In the genomic region with DNA sequence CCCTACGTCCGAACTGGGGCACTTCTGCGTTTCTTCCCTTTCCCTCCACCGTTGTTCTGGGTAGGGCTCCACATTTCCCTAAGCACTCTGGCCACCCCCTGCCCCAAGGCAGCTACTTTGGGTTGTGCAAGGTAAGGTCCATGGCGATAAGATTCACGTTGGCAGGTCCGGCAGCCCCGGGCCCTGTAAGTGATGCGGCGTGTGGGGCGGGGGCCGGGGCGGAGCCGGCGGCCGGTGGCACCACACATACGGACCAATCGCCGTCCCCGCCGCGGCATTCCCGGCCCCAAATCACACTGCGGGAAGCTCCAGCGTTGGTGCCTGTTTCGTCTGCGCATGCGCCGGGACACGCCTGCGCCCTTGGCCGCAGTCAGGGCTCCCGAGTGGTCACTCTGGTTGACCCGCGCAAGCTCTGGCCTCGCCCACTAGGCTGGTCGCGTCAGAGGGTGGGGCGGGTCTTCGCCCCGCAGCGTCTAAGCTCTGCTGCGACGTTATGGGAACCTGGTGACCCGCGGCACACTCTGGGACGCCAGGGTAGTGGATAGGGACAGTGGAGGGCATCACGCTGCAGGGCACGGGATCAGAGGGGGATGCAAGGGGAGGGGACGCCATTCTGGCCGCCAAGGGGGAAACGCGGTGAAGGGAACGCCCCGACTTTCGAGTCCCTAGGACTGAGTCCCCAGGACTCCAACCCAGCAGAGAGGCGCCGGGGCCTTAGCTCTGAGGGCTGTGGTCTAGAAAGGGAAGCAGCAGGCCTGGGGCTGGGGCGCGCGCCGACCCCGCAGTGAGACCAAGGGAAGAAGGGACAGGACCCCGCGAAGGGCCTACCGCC, we compare ENCODE assay signal across 8 cellular contexts. TPM values are rescaled to one million over a fixed set of nuclear protein-coding genes. Genes with fewer than 3 reads are reported as not detected.
DNase-seq lines count a peak whose midpoint lies in the region; ATAC-seq and TF ChIP-seq lines count a peak whose summit lies in the region.

No MANE protein-coding gene starts in this region.

- peak overlapping the region in 1 of 2 experiments; percentile 99 for H3K14ac ChIP-seq in mesenchymal stem cell (ENCODE audit: low read length in 2 of 2)

- no peaks in the 10 kb centered on the region for H3K9me3 ChIP-seq in mesenchymal stem cell (ENCODE audit: control insufficient read depth, low read length)

- POLR2A ChIA-PET in activated CD4-positive, alpha-beta memory T cell treated with anti-CD3 and anti-CD28 coated beads for 36 hours (lab: Charles Lee), result interaction anchor here (0.8 to 4.2 kb wide), 10 partner anchors 11 to 152 kb away, joined by 3 to 26 read pairs (median 4); a partner anchor contains a TSS

- H3K79me1 ChIP-seq in mesenchymal stem cell (replicated peaks; ENCODE audit: low read length, poor library complexity, severe bottlenecking), result peaks cover 17% of the 10 kb centered on the region

- H3K9me3 Mint-ChIP-seq in activated CD4-positive, alpha-beta memory T cell treated with anti-CD3 and anti-CD28 coated beads for 36 hours, result no peaks in the 10 kb centered on the region
- H3K9me3 Mint-ChIP-seq in endothelial cell (ENCODE audit: unreplicated experiment), result no peaks in the 10 kb centered on the region
- H3K9me3 Mint-ChIP-seq in stimulated activated naive B cell treated with anti-CD40 and anti-IgM and Interleukin-4, amounts not matched to agents 10 μg/mL and 1 μg/mL and 100 μg/mL, for 72 hours, result peaks cover 4 to 5% of the 10 kb centered on the region in 2 donors

- peak overlapping the region; percentile 85 for H3K4me2 ChIP-seq in mesenchymal stem cell (ENCODE audit: low read length, poor library complexity, severe bottlenecking)

- peak overlapping the region; percentile 74 to 92 for H3K4me3 ChIP-seq in mesenchymal stem cell (ENCODE audit: insufficient read depth in 1 of 2, low read depth in 1 of 2, low read length in 2 of 2)

- peak; percentile 72 to 99 (median 96) for DNase-seq in C1 segment of cervical spinal cord (lab: John Stamatoyannopoulos, UW)
- DNase-seq in NCI-H345 treated with DMSO at 0.1 percent for 48 hours (lab: John Stamatoyannopoulos, UW; ENCODE audit: unreplicated experiment), result peak; percentile 76
- peak; percentile 77 for DNase-seq in activated CD4-positive, alpha-beta memory T cell treated with anti-CD3 and anti-CD28 coated beads for 36 hours
- peak; percentile 95 for DNase-seq in endothelial cell (ENCODE audit: low spot score)
- DNase-seq in mesenchymal stem cell, result peak; percentile 97
- peak; percentile 71 for DNase-seq in stimulated activated naive B cell treated with anti-CD40 and anti-IgM and Interleukin-4, amounts not matched to agents 10 μg/mL and 1 μg/mL and 100 μg/mL, for 72 hours

- H2AFZ ChIP-seq in mesenchymal stem cell (ENCODE audit: low read depth, low read length), result no peak overlapping the region

- H3K4me1 Mint-ChIP-seq in activated CD4-positive, alpha-beta memory T cell treated with anti-CD3 and anti-CD28 coated beads for 36 hours (ENCODE audit: low read depth), result peaks cover 10% of the 10 kb centered on the region
- H3K4me1 Mint-ChIP-seq in endothelial cell (ENCODE audit: unreplicated experiment), result peaks cover 16% of the 10 kb centered on the region
- peaks cover 10 to 21% of the 10 kb centered on the region in 2 donors for H3K4me1 Mint-ChIP-seq in stimulated activated naive B cell treated with anti-CD40 and anti-IgM and Interleukin-4, amounts not matched to agents 10 μg/mL and 1 μg/mL and 100 μg/mL, for 72 hours

- peak overlapping the region; percentile 51 to 90 for H3K23ac ChIP-seq in mesenchymal stem cell (ENCODE audit: low read length in 2 of 2)

- H3K27me3 ChIP-seq in mesenchymal stem cell (ENCODE audit: control insufficient read depth in 1 of 2, insufficient read depth in 1 of 2, low read length in 2 of 2), result no peaks in the 10 kb centered on the region

- H2BK12ac ChIP-seq in mesenchymal stem cell (ENCODE audit: low read length in 2 of 2), result peak overlapping the region; percentile 79 to 80

- intact Hi-C loops in activated CD4-positive, alpha-beta memory T cell treated with anti-CD3 and anti-CD28 coated beads for 36 hours (cut with micrococcal nuclease), result loop anchor here (2.0 to 5.0 kb wide), 2 partner anchors 22 to 152 kb away; a partner anchor contains a TSS

- peak overlapping the region; percentile 99 for H4K91ac ChIP-seq in mesenchymal stem cell (ENCODE audit: low read length)

- CTCF ChIA-PET in activated CD4-positive, alpha-beta memory T cell treated with anti-CD3 and anti-CD28 coated beads for 36 hours (lab: Charles Lee), result interaction anchor here (0.6 to 9.1 kb wide), 10 partner anchors 13 to 293 kb away, joined by 3 to 82 read pairs (median 4); a partner anchor contains a TSS

- no peak for TF ChIP-seq CTCF in endothelial cell (IDR thresholded peaks at IDR 0.05; ENCODE audit: unreplicated experiment)

- WGBS in mesenchymal stem cell, result 2% methylated on average over 65 of the region's 66 CpGs

- H3K18ac ChIP-seq in mesenchymal stem cell (ENCODE audit: low read depth in 1 of 2, low read length in 2 of 2), result peak overlapping the region; percentile 98 to 99

- peak overlapping the region; percentile 98 for H4K8ac ChIP-seq in mesenchymal stem cell (ENCODE audit: low read length)

- peak overlapping the region; percentile 97 for H3K9ac ChIP-seq in mesenchymal stem cell (ENCODE audit: low read length)

- peaks cover 30 to 34% of the 10 kb centered on the region in 2 experiments for H3K36me3 ChIP-seq in mesenchymal stem cell (ENCODE audit: control insufficient read depth in 1 of 2, insufficient read depth in 2 of 2, low read depth in 1 of 2, low read length in 2 of 2)

- H3K27ac ChIP-seq in mesenchymal stem cell (ENCODE audit: low read length, poor library complexity, severe bottlenecking), result peak overlapping the region; percentile 87

- ATAC-seq in GM19043 (IDR thresholded peaks at IDR 0.05; ENCODE audit: low read depth, unreplicated experiment) (peak; percentile 44), HG03354 (IDR thresholded peaks at IDR 0.05; ENCODE audit: poor library complexity, severe bottlenecking, unreplicated experiment) (peak; percentile 55)
- peak; percentile 60 to 61 for ATAC-seq in stimulated activated naive B cell treated with anti-CD40 and anti-IgM and Interleukin-4, amounts not matched to agents 10 μg/mL and 1 μg/mL and 100 μg/mL, for 72 hours (replicated peaks)

- peak overlapping the region; percentile 77 for H2BK5ac ChIP-seq in mesenchymal stem cell (ENCODE audit: low read depth, low read length, poor library complexity, severe bottlenecking)

- H3K4me3 Mint-ChIP-seq in activated CD4-positive, alpha-beta memory T cell treated with anti-CD3 and anti-CD28 coated beads for 36 hours, result peak overlapping the region; percentile 83
- H3K4me3 Mint-ChIP-seq in endothelial cell (ENCODE audit: unreplicated experiment), result peak overlapping the region; percentile 98
- H3K4me3 Mint-ChIP-seq in stimulated activated naive B cell treated with anti-CD40 and anti-IgM and Interleukin-4, amounts not matched to agents 10 μg/mL and 1 μg/mL and 100 μg/mL, for 72 hours, result peak overlapping the region; percentile 84 to 91

- H2BK15ac ChIP-seq in mesenchymal stem cell (ENCODE audit: low read depth, poor library complexity, severe bottlenecking), result peak overlapping the region; percentile 83

- peak overlapping the region; percentile 98 for H2BK120ac ChIP-seq in mesenchymal stem cell (ENCODE audit: low read depth, low read length)

- H3K27ac Mint-ChIP-seq in activated CD4-positive, alpha-beta memory T cell treated with anti-CD3 and anti-CD28 coated beads for 36 hours, result peak overlapping the region; percentile 62
- H3K27ac Mint-ChIP-seq in endothelial cell (ENCODE audit: unreplicated experiment), result peak overlapping the region; percentile 98
- H3K27ac Mint-ChIP-seq in stimulated activated naive B cell treated with anti-CD40 and anti-IgM and Interleukin-4, amounts not matched to agents 10 μg/mL and 1 μg/mL and 100 μg/mL, for 72 hours, result peak overlapping the region; percentile 91

- peaks cover 7% of the 10 kb centered on the region for H3K4me1 ChIP-seq in mesenchymal stem cell (ENCODE audit: control insufficient read depth, insufficient read depth, low read depth, low read length)

- peaks cover 12% of the 10 kb centered on the region for H3K27me3 Mint-ChIP-seq in activated CD4-positive, alpha-beta memory T cell treated with anti-CD3 and anti-CD28 coated beads for 36 hours
- peaks cover 21% of the 10 kb centered on the region for H3K27me3 Mint-ChIP-seq in endothelial cell (ENCODE audit: unreplicated experiment)
- H3K27me3 Mint-ChIP-seq in stimulated activated naive B cell treated with anti-CD40 and anti-IgM and Interleukin-4, amounts not matched to agents 10 μg/mL and 1 μg/mL and 100 μg/mL, for 72 hours, result no peaks in the 10 kb centered on the region

- peaks cover 25% of the 10 kb centered on the region for H3K36me3 Mint-ChIP-seq in activated CD4-positive, alpha-beta memory T cell treated with anti-CD3 and anti-CD28 coated beads for 36 hours
- H3K36me3 Mint-ChIP-seq in endothelial cell (ENCODE audit: low read depth, unreplicated experiment), result peaks cover 22% of the 10 kb centered on the region
- H3K36me3 Mint-ChIP-seq in stimulated activated naive B cell treated with anti-CD40 and anti-IgM and Interleukin-4, amounts not matched to agents 10 μg/mL and 1 μg/mL and 100 μg/mL, for 72 hours, result peaks cover 40 to 49% of the 10 kb centered on the region in 2 donors

- H3K4ac ChIP-seq in mesenchymal stem cell (ENCODE audit: low read depth in 1 of 2, low read length in 2 of 2), result peak overlapping the region; percentile 97 to 99

- H2AK5ac ChIP-seq in mesenchymal stem cell (ENCODE audit: low read length, severe bottlenecking), result peak overlapping the region; percentile 61

RNA-seq across cellular contexts. Expression of a gene that starts 1.6 kb away (rescaled TPM):
- total RNA-seq in activated CD4-positive, alpha-beta memory T cell treated with anti-CD3 and anti-CD28 coated beads for 36 hours, result 10 to 100 TPM; 24.9 to 26.5 TPM
- total RNA-seq in endothelial cell (ENCODE audit: unreplicated experiment), result 102 TPM
- 262 TPM for polyA plus RNA-seq in mesenchymal stem cell (2013, experiment 1 of 2)
- polyA plus RNA-seq in mesenchymal stem cell (2013, experiment 2 of 2), result 260 TPM

RNA-seq across cellular contexts. Expression of a gene that starts 12.9 kb away (rescaled TPM):
- 10 to 100 TPM; 58.2 to 60.8 TPM for total RNA-seq in activated CD4-positive, alpha-beta memory T cell treated with anti-CD3 and anti-CD28 coated beads for 36 hours
- 682 TPM for total RNA-seq in endothelial cell (ENCODE audit: unreplicated experiment)
- 1,185 TPM for polyA plus RNA-seq in mesenchymal stem cell (2013, experiment 1 of 2)
- polyA plus RNA-seq in mesenchymal stem cell (2013, experiment 2 of 2), result 1,187 TPM

RNA-seq across cellular contexts. Expression of a gene that starts 22.5 kb away (rescaled TPM):
- 100 to 1,000 TPM; 108 to 111 TPM for total RNA-seq in activated CD4-positive, alpha-beta memory T cell treated with anti-CD3 and anti-CD28 coated beads for 36 hours
- total RNA-seq in endothelial cell (ENCODE audit: unreplicated experiment), result 22.0 TPM
- polyA plus RNA-seq in mesenchymal stem cell (2013, experiment 1 of 2), result 10.6 TPM
- polyA plus RNA-seq in mesenchymal stem cell (2013, experiment 2 of 2), result 10.7 TPM

RNA-seq across cellular contexts. Expression of a gene that starts 22.8 kb away (rescaled TPM):
- 100 to 1,000 TPM; 191 to 192 TPM for total RNA-seq in activated CD4-positive, alpha-beta memory T cell treated with anti-CD3 and anti-CD28 coated beads for 36 hours
- 125 TPM for total RNA-seq in endothelial cell (ENCODE audit: unreplicated experiment)
- polyA plus RNA-seq in mesenchymal stem cell (2013, experiment 1 of 2), result 175 TPM
- polyA plus RNA-seq in mesenchymal stem cell (2013, experiment 2 of 2), result 180 TPM

Comparison
In these comparisons a context has a peak if more than half of its experiments do, and no peak if none do; other contexts are left out.
1. Peak in every context shown above with its lines: DNase-seq, ATAC-seq, H3K4me3 ChIP-seq and H3K27ac ChIP-seq.
2. RNA of a gene that starts 12.9 kb away (total RNA-seq): 682 TPM in endothelial cell (single experiment); 58.2 to 60.8 TPM in activated CD4-positive, alpha-beta memory T cell treated with anti-CD3 and anti-CD28 coated beads for 36 hours; every median in the first group is over 10 times any median in the second.